Comparison of ENCODE assay signal across 1 cellular context in the genomic region with DNA sequence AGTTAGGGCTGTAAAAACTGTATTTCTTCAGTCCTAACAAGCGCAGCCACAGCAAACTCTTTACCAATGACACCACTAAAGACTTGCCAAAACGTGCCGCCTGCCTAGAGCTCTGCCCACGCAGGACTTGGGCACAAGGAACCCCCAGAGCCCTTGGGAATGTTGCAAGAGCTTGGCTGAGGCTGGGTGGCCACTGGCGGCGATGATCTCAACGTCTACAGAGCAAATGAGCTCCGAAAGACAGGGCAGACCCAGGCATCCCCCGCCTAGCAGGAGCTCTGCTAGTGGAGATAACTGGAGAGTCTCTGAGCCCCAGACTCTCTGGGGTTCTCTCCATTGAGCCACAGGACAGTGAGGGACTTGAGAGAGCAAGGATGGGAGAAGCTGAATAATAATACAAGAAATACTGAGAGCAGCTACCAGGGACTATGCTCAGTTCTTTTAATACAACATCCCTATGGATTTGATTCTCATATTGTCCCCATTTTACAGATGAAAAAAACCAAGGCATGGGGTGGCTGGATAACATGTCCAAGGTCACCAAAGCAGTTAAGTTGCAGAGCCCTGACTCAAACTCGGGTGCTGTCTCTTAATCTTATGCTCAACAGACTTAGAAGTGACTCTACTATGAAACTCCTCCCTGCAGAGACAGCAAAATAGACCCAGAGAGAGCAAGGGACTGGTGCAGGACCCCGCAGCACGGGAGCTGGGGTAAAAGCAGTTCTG.
TF ChIP-seq lines count a peak whose summit lies in the region.

No MANE protein-coding gene starts in this region.

TF ChIP-seq in WTC11, 78 proteins besides CTCF, POLR2A, EP300 and RAD21 (continued from another document):
- TF ChIP-seq SP1 (CRISPR knock-in tag; conservative IDR thresholded peaks at IDR 0.05) (no peak), ZNF232 (CRISPR knock-in tag; IDR thresholded peaks at IDR 0.05) (no peak), RELA (CRISPR knock-in tag; IDR thresholded peaks at IDR 0.05; ENCODE audit: borderline replicate concordance) (no peak)
